In genomic region chr12:50198829-50199228, GRCh38 we compare ENCODE assay signal across 22 cellular contexts.
"Had no signal": no experiment of that assay in that cellular context is flagged by ENCODE, and none has a peak within 500 bp of the region (broad histone marks: within the 10 kb centered on the region; RNA-seq: fewer than 3 reads in every experiment).

No MANE protein-coding gene starts in this region.

- H3K9ac ChIP-seq: KMS-11 had no signal

- H3K9me3 ChIP-seq: breast epithelium, Peyer's patch had no signal

- H3K4me2 ChIP-seq: KMS-11 had no signal

- H3K27me3 ChIP-seq: breast epithelium, Peyer's patch had no signal

- H3K36me3 ChIP-seq: breast epithelium had no signal

- DNase-seq: activated B cell treated with CpG ODN at 0.5 μM for 24 hours; activated CD4-positive, alpha-beta T cell treated with anti-CD3 and anti-CD28 coated beads for 1 hour; activated CD4-positive, alpha-beta T cell treated with anti-CD3 and anti-CD28 coated beads, Interleukin-2, amount 50 U/mL, for 1 hour; activated CD8-positive, alpha-beta memory T cell treated with anti-CD3 and anti-CD28 coated beads, Interleukin-2, amount 50 U/mL, for 4 hours; activated CD8-positive, alpha-beta T cell treated with anti-CD3 and anti-CD28 coated beads for 36 hours; activated naive CD4-positive, alpha-beta T cell; activated T-cell treated with anti-CD3 and anti-CD28 coated beads, Interleukin-2, amount 50 U/mL, for 72 hours; aorta; caudate nucleus; NCI-H1092; NCI-H1417; NCI-H1930; NCI-H2171 treated with DMSO at 0.1 percent for 48 hours; NCI-H226; NCI-H510A; NCI-H69; NK-92 treated with Interleukin-12 subunit alpha and Interleukin-12 subunit beta, amount 100 ng/mL, for 24 hours; OCI-M1; Peyer's patch; SHP77 treated with DMSO at 0.1 percent for 48 hours had no signal

- H3K4me1 ChIP-seq: breast epithelium had no signal

- ATAC-seq: activated CD8-positive, alpha-beta T cell treated with anti-CD3 and anti-CD28 coated beads for 36 hours; activated T-cell treated with anti-CD3 and anti-CD28 coated beads, Interleukin-2, amount 50 U/mL, for 72 hours had no signal

- H3K27ac ChIP-seq: KMS-11, Peyer's patch had no signal

- H3K4me3 ChIP-seq: breast epithelium, Peyer's patch had no signal
